ENCODE assay signal across 8 cellular contexts in the genomic region with DNA sequence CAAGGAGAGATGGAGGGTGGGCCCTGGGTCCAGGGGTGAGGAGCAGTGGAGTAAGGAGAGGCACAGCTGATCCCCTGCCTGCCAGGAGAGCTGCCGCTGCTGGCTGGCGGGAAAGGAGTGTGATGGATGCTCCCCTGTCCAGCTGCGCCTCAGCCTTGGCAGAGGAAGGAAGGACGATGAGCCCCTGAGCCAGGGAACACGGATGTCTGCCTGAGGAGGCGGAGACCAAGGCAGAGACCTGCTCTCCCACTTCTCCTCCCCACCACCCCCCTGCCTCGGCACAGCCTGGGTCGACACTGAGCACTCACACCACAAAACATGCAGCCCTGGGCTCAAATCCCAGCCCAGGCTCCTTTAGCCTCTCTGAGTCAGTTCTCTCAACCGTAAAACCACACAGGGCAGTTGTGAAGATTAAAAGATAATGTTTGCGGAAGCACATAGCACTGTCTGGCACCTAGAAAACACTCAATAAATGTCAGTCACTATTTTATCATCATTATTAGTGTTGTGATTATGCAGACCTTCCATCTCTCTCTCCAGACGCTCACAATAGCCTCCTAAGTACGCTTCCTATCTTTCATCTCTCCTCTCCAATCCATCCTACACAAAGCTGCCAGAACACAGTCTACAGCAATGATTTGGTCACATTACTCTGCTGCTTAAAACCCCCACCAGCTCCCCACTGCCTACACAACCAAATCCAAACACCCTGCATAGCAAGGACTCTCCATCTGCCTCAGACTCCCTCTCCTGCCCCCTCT. TPM values are rescaled to one million over a fixed set of nuclear protein-coding genes. Genes with fewer than 3 reads are reported as not detected.
DNase-seq lines count a peak whose midpoint lies in the region; ATAC-seq and TF ChIP-seq lines count a peak whose summit lies in the region.

No MANE protein-coding gene starts in this region.

- DNase-seq in BE2C (peak; percentile 89), germinal center (ENCODE audit: low spot score) (peak; percentile 45)
- DNase-seq in stimulated activated effector memory CD8-positive, alpha-beta T cell treated with anti-CD3 and anti-CD28 coated beads, Interleukin-12 subunit alpha, Interleukin-12 subunit beta, amount 100 ng/mL, for 72 hours (ENCODE audit: low spot score in 2 of 2), result no peak

- TF ChIP-seq CTCF in BE2C (IDR thresholded peaks at IDR 0.05; ENCODE audit: low read depth, low read length), result no peak

- H3K36me3 ChIP-seq in BE2C, result no peaks in the 10 kb centered on the region

- ATAC-seq in GM18867 (IDR thresholded peaks at IDR 0.05; ENCODE audit: unreplicated experiment) (peak; percentile 67), HG03571 (IDR thresholded peaks at IDR 0.05; ENCODE audit: unreplicated experiment) (peak; percentile 53), SK-N-SH treated with all-trans-retinoic acid at 6 μM for 48 hours (peak; percentile 80), GM19035 (IDR thresholded peaks at IDR 0.05; ENCODE audit: unreplicated experiment) (no peak), GM19023 (IDR thresholded peaks at IDR 0.05; ENCODE audit: unreplicated experiment) (no peak)
- peak; percentile 3 for ATAC-seq in stimulated activated effector memory CD8-positive, alpha-beta T cell treated with anti-CD3 and anti-CD28 coated beads, Interleukin-12 subunit alpha, Interleukin-12 subunit beta, amount 100 ng/mL, for 72 hours

- H3K27ac Mint-ChIP-seq in stimulated activated effector memory CD8-positive, alpha-beta T cell treated with anti-CD3 and anti-CD28 coated beads, Interleukin-12 subunit alpha, Interleukin-12 subunit beta, amount 100 ng/mL, for 72 hours, result peak overlapping the region; percentile 11

- H3K4me3 Mint-ChIP-seq in stimulated activated effector memory CD8-positive, alpha-beta T cell treated with anti-CD3 and anti-CD28 coated beads, Interleukin-12 subunit alpha, Interleukin-12 subunit beta, amount 100 ng/mL, for 72 hours, result peak overlapping the region; percentile 5

- H3K9me3 Mint-ChIP-seq in stimulated activated effector memory CD8-positive, alpha-beta T cell treated with anti-CD3 and anti-CD28 coated beads, Interleukin-12 subunit alpha, Interleukin-12 subunit beta, amount 100 ng/mL, for 72 hours, result no peaks in the 10 kb centered on the region

- no peaks in the 10 kb centered on the region for H3K36me3 Mint-ChIP-seq in stimulated activated effector memory CD8-positive, alpha-beta T cell treated with anti-CD3 and anti-CD28 coated beads, Interleukin-12 subunit alpha, Interleukin-12 subunit beta, amount 100 ng/mL, for 72 hours

- peaks cover 47% of the 10 kb centered on the region for H3K27me3 ChIP-seq in BE2C

- no peaks in the 10 kb centered on the region for H3K9me3 ChIP-seq in BE2C

- H3K4me1 ChIP-seq in BE2C, result peaks cover 33% of the 10 kb centered on the region

- H3K4me3 ChIP-seq in BE2C (ENCODE audit: low read depth, low read length), result peak overlapping the region; percentile 25

- peaks cover 15% of the 10 kb centered on the region for H3K4me1 Mint-ChIP-seq in stimulated activated effector memory CD8-positive, alpha-beta T cell treated with anti-CD3 and anti-CD28 coated beads, Interleukin-12 subunit alpha, Interleukin-12 subunit beta, amount 100 ng/mL, for 72 hours

TF ChIP-seq in SK-N-SH treated with all-trans-retinoic acid at 6 μM for 48 hours, 23 proteins besides CTCF, POLR2A, EP300 and RAD21:
- no peak for TF ChIP-seq OSR1 (CRISPR knock-in tag; IDR thresholded peaks at IDR 0.05)
- TF ChIP-seq PPARA (CRISPR knock-in tag; IDR thresholded peaks at IDR 0.05; ENCODE audit: borderline replicate concordance), result no peak
- TF ChIP-seq ESRRG (CRISPR knock-in tag; IDR thresholded peaks at IDR 0.05), result no peak
- peak; percentile 92; the same call in 1 of the 2 replicates for TF ChIP-seq TCF4 (CRISPR knock-in tag; IDR thresholded peaks at IDR 0.05; ENCODE audit: borderline replicate concordance)
- no peak for TF ChIP-seq CSDC2 (CRISPR knock-in tag; IDR thresholded peaks at IDR 0.05)
- TF ChIP-seq ARNTL (CRISPR knock-in tag; IDR thresholded peaks at IDR 0.05; ENCODE audit: borderline replicate concordance, low read depth), result no peak
- TF ChIP-seq RARB (CRISPR knock-in tag; IDR thresholded peaks at IDR 0.05), result no peak
- TF ChIP-seq TOX (CRISPR knock-in tag; IDR thresholded peaks at IDR 0.05; ENCODE audit: borderline replicate concordance), result no peak
- peak; percentile 89 for TF ChIP-seq ISL1 (CRISPR knock-in tag; IDR thresholded peaks at IDR 0.05)
- TF ChIP-seq TSHZ2 (CRISPR knock-in tag; IDR thresholded peaks at IDR 0.05), result no peak; the same call in 1 of the 2 replicates
- TF ChIP-seq ZNF70 (CRISPR knock-in tag; IDR thresholded peaks at IDR 0.05), result no peak
- TF ChIP-seq, protein P1, sequence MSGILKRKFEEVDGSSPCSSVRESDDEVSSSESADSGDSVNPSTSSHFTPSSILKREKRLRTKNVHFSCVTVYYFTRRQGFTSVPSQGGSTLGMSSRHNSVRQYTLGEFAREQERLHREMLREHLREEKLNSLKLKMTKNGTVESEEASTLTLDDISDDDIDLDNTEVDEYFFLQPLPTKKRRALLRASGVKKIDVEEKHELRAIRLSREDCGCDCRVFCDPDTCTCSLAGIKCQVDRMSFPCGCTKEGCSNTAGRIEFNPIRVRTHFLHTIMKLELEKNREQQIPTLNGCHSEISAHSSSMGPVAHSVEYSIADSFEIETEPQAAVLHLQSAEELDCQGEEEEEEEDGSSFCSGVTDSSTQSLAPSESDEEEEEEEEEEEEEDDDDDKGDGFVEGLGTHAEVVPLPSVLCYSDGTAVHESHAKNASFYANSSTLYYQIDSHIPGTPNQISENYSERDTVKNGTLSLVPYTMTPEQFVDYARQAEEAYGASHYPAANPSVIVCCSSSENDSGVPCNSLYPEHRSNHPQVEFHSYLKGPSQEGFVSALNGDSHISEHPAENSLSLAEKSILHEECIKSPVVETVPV (CRISPR knock-in tag; IDR thresholded peaks at IDR 0.05), result 0 out of 2 replicates have a peak, but pooled peaks have one; percentile 58
- TF ChIP-seq GLIS3 (CRISPR knock-in tag; IDR thresholded peaks at IDR 0.05), result no peak
- peak; percentile 50; the same call in 1 of the 2 replicates for TF ChIP-seq ZNF8 (CRISPR knock-in tag; IDR thresholded peaks at IDR 0.05)
TF ChIP-seq in SK-N-SH treated with all-trans-retinoic acid at 6 μM for 48 hours: peak in this region for 4.

RNA-seq across cellular contexts. Expression of gene SEMA5B, which starts 52.2 kb away (rescaled TPM):
- 10.7 TPM for polyA plus RNA-seq in BE2C (2012; ENCODE audit: insufficient read depth, insufficient read length, low read depth)

Comparison
In these comparisons a context has a peak if more than half of its experiments do, and no peak if none do; other contexts are left out.
1. DNase-seq: peak in BE2C (single experiment) and germinal center (single experiment); none in stimulated activated effector memory CD8-positive, alpha-beta T cell treated with anti-CD3 and anti-CD28 coated beads, Interleukin-12 subunit alpha, Interleukin-12 subunit beta, amount 100 ng/mL, for 72 hours (0 of 2).
2. ATAC-seq: peak in GM18867 (single experiment), HG03571 (single experiment), SK-N-SH treated with all-trans-retinoic acid at 6 μM for 48 hours (single experiment) and stimulated activated effector memory CD8-positive, alpha-beta T cell treated with anti-CD3 and anti-CD28 coated beads, Interleukin-12 subunit alpha, Interleukin-12 subunit beta, amount 100 ng/mL, for 72 hours (single experiment); none in GM19035 (single experiment) and GM19023 (single experiment).